Comparison of ENCODE assay signal across 16 cellular contexts in genomic region chr5:109028608-109029299, GRCh38.
DNase-seq lines count a peak whose midpoint lies in the region; ATAC-seq, FAIRE-seq and TF ChIP-seq lines count a peak whose summit lies in the region.
"Had no signal": no experiment of that assay in that cellular context is flagged by ENCODE, and none has a peak within 500 bp of the region (broad histone marks: within the 10 kb centered on the region; RNA-seq: fewer than 3 reads in every experiment).

No MANE protein-coding gene starts in this region.

- H2BK15ac ChIP-seq in IMR-90 (ENCODE audit: low read depth, low read length) = no peak overlapping the region

- H4K20me1 ChIP-seq in IMR-90 (ENCODE audit: insufficient read depth, low read length) = no peaks in the 10 kb centered on the region; the same call in 1 of the 2 replicates

- dilution Hi-C loops in IMR-90 (cut with HindIII; ENCODE audit: low sequenced_read_pairs, unreplicated experiment) = no loop called here

- no peak overlapping the region for H2AK5ac ChIP-seq in IMR-90 (ENCODE audit: low read depth, low read length)

- H3K18ac ChIP-seq in IMR-90 (ENCODE audit: low read depth, low read length) = no peak overlapping the region

- H3K14ac ChIP-seq in IMR-90 (replicated peaks; ENCODE audit: low read depth, low read length) = no peak overlapping the region

- no peak overlapping the region for H2AFZ ChIP-seq in IMR-90 (replicated peaks; ENCODE audit: low read length, poor library complexity)
- H2AFZ ChIP-seq: PC-9 had no signal

- H2BK120ac ChIP-seq in IMR-90 (ENCODE audit: low read depth, low read length) = no peak overlapping the region

- DNase-seq in IMR-90 = peak; percentile 49
- DNase-seq in AG08395 (ENCODE audit: low spot score) = no peak
- DNase-seq in NCI-H2081 (lab: John Stamatoyannopoulos, UW) = no peak
- no peak for DNase-seq in HTR-8/SVneo (ENCODE audit: insufficient read length, low spot score)
- DNase-seq: activated CD4-positive, alpha-beta T cell treated with anti-CD3 and anti-CD28 coated beads, Interleukin-2, amount 50 U/mL, for 48 hours; DND-41; hippocampal formation; nucleus accumbens; PC-9; T-helper 17 cell had no signal

- intact Hi-C loops in IMR-90 (cut with micrococcal nuclease) = no loop called here

- no peak overlapping the region for H2BK5ac ChIP-seq in IMR-90 (ENCODE audit: low read depth, low read length, poor library complexity, severe bottlenecking)

- no peak overlapping the region for H4K8ac ChIP-seq in IMR-90 (ENCODE audit: low read depth in 2 of 2, low read length in 2 of 2)

- no peaks in the 10 kb centered on the region for H3K4me1 ChIP-seq in IMR-90 (ENCODE audit: control insufficient read depth, insufficient read depth, low read length)

- H3K4ac ChIP-seq in IMR-90 (ENCODE audit: low read depth, low read length) = no peak overlapping the region

- no peak for TF ChIP-seq POLR2A in IMR-90 (IDR thresholded peaks at IDR 0.05; ENCODE audit: low read depth, low read length)

- no peak overlapping the region for H4K91ac ChIP-seq in IMR-90 (ENCODE audit: insufficient read depth, low read depth, low read length)

- WGBS in IMR-90 (ENCODE audit: extremely low coverage in 2 of 2, insufficient read length in 1 of 2), 2 experiments = no CpG with 5 or more reads among the region's 2 CpGs

- no peak for FAIRE-seq in HTR-8/SVneo (lab: Jason Lieb, UNC)
- FAIRE-seq: endothelial cell of umbilical vein had no signal

- no peak overlapping the region for H4K5ac ChIP-seq in IMR-90 (ENCODE audit: low read depth, low read length)

- ATAC-seq in GM18517 (IDR thresholded peaks at IDR 0.05; ENCODE audit: unreplicated experiment) (peak; percentile 73), GM21447 (IDR thresholded peaks at IDR 0.05; ENCODE audit: unreplicated experiment) (peak; percentile 75), HG02943 (IDR thresholded peaks at IDR 0.05; ENCODE audit: low read depth, unreplicated experiment) (peak; percentile 75), IMR-90 (ENCODE audit: low read depth) (no peak), HG03565 (IDR thresholded peaks at IDR 0.05; ENCODE audit: unreplicated experiment) (no peak)
- ATAC-seq: T-helper 17 cell had no signal

- no TSS peak for BruUV-seq in IMR-90 (replicated peaks; lab: Mats Ljungman, UMichigan)

- in situ Hi-C loops in IMR-90 (cut with MboI; ENCODE audit: low sequenced_read_pairs) = no loop called here

- H3K4me3 ChIP-seq in IMR-90 (ENCODE audit: insufficient read depth, low read depth, low read length) = no peak overlapping the region
- H3K4me3 ChIP-seq: PC-9 had no signal

- H3K9me1 ChIP-seq in IMR-90 (ENCODE audit: insufficient read depth, low read length) = no peaks in the 10 kb centered on the region

- H2AK9ac ChIP-seq in IMR-90 (replicated peaks; ENCODE audit: low read depth, low read length, poor library complexity) = no peak overlapping the region

- no peak overlapping the region for H3K27ac ChIP-seq in IMR-90 (ENCODE audit: insufficient read depth, low read length)
- H3K27ac ChIP-seq: HL-60, PC-9 had no signal

- CTCF ChIA-PET in IMR-90 (lab: Yijun Ruan, JAX) = no interaction called here

- no peak overlapping the region for H2BK20ac ChIP-seq in IMR-90 (ENCODE audit: low read depth, low read length)

- no peak overlapping the region for H3K56ac ChIP-seq in IMR-90 (ENCODE audit: extremely low read depth, insufficient read depth, low read length)

- TF ChIP-seq RAD21 in IMR-90 (IDR thresholded peaks at IDR 0.05; ENCODE audit: low read length) = no peak

- no peaks in the 10 kb centered on the region for H3K27me3 ChIP-seq in IMR-90 (ENCODE audit: control insufficient read depth, insufficient read depth, low read length)

- POLR2A ChIA-PET in IMR-90 (lab: Charles Lee; ENCODE audit: unreplicated experiment) = interaction anchor here (0.6 kb wide), 1 partner anchor 679 kb away, joined by 5 read pairs; no protein-coding TSS in a partner anchor

- H3K36me3 ChIP-seq in IMR-90 (ENCODE audit: control insufficient read depth, insufficient read depth, low read length) = peaks cover 3% of the 10 kb centered on the region; the same call in 1 of the 2 replicates

- H3K79me1 ChIP-seq in IMR-90 (ENCODE audit: low read depth in 1 of 2, low read length in 2 of 2) = peaks cover 0 to 9% of the 10 kb centered on the region in 2 experiments; a peak in 2 of 4 replicates

- TF ChIP-seq CTCF in IMR-90 (conservative IDR thresholded peaks at IDR 0.05; ENCODE audit: low read depth, low read length) = no peak

- H3K23ac ChIP-seq in IMR-90 (ENCODE audit: low read depth, low read length) = no peak overlapping the region

- H3K4me2 ChIP-seq in IMR-90 (ENCODE audit: low read depth, low read length) = no peak overlapping the region
- H3K4me2 ChIP-seq: PC-9 had no signal

- H3K9me3 ChIP-seq in IMR-90 (ENCODE audit: control insufficient read depth, insufficient read depth, low read length) = peaks cover 3% of the 10 kb centered on the region; the same call in 1 of the 2 replicates

- no peak overlapping the region for H3K9ac ChIP-seq in IMR-90 (ENCODE audit: low read depth, low read length)

TF ChIP-seq in IMR-90, 13 proteins besides CTCF, POLR2A, EP300 and RAD21:
- TF ChIP-seq NFE2L2 (IDR thresholded peaks at IDR 0.05; ENCODE audit: low read depth, low read length) (no peak), CHD1 (IDR thresholded peaks at IDR 0.05; ENCODE audit: low read depth, low read length) (no peak), RFX5 (IDR thresholded peaks at IDR 0.05; ENCODE audit: low read depth, low read length) (no peak), MAZ (IDR thresholded peaks at IDR 0.05; ENCODE audit: borderline replicate concordance, low read depth, low read length) (no peak), RCOR1 (IDR thresholded peaks at IDR 0.05; ENCODE audit: insufficient replicate concordance, low read length) (no peak), MXI1 (IDR thresholded peaks at IDR 0.05; ENCODE audit: borderline replicate concordance, low read depth, low read length) (no peak), BHLHE40 (IDR thresholded peaks at IDR 0.05; ENCODE audit: low read depth, low read length) (no peak), CEBPB (IDR thresholded peaks at IDR 0.05; ENCODE audit: low read depth, low read length) (no peak), MAFK (IDR thresholded peaks at IDR 0.05; ENCODE audit: low read depth, low read length) (no peak), FOS (IDR thresholded peaks at IDR 0.05; ENCODE audit: low read depth, low read length) (no peak), SMC3 (IDR thresholded peaks at IDR 0.05; ENCODE audit: low read depth, low read length) (no peak)
- TF ChIP-seq, protein P1, sequence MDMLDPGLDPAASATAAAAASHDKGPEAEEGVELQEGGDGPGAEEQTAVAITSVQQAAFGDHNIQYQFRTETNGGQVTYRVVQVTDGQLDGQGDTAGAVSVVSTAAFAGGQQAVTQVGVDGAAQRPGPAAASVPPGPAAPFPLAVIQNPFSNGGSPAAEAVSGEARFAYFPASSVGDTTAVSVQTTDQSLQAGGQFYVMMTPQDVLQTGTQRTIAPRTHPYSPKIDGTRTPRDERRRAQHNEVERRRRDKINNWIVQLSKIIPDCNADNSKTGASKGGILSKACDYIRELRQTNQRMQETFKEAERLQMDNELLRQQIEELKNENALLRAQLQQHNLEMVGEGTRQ (IDR thresholded peaks at IDR 0.05; ENCODE audit: low read depth, low read length) = no peak
- TF ChIP-seq, protein P2, sequence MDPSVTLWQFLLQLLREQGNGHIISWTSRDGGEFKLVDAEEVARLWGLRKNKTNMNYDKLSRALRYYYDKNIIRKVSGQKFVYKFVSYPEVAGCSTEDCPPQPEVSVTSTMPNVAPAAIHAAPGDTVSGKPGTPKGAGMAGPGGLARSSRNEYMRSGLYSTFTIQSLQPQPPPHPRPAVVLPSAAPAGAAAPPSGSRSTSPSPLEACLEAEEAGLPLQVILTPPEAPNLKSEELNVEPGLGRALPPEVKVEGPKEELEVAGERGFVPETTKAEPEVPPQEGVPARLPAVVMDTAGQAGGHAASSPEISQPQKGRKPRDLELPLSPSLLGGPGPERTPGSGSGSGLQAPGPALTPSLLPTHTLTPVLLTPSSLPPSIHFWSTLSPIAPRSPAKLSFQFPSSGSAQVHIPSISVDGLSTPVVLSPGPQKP (IDR thresholded peaks at IDR 0.05; ENCODE audit: borderline replicate concordance, low read depth, low read length) = no peak

Comparison
In these comparisons a context has a peak if more than half of its experiments do, and no peak if none do; other contexts are left out.
1. ATAC-seq: peak in GM18517 (single experiment), GM21447 (single experiment) and HG02943 (single experiment); none in IMR-90 (single experiment) and HG03565 (single experiment).